Comparison of ENCODE assay signal across 23 cellular contexts in genomic region chr21:24046816-24047443, GRCh38.
DNase-seq lines count a peak whose midpoint lies in the region; ATAC-seq and TF ChIP-seq lines count a peak whose summit lies in the region.
"Had no signal": no experiment of that assay in that cellular context is flagged by ENCODE, and none has a peak within 500 bp of the region (broad histone marks: within the 10 kb centered on the region; RNA-seq: fewer than 3 reads in every experiment).

No MANE protein-coding gene starts in this region.

- H3K27ac Mint-ChIP-seq in activated CD8-positive, alpha-beta T cell treated with anti-CD3 and anti-CD28 coated beads, Interleukin-2, amount 10 ng/mL, durations not matched to agents 7 days and 5 days = peak overlapping the region; percentile 89
- H3K27ac Mint-ChIP-seq: effector memory CD8-positive, alpha-beta T cell; HFFc6 had no signal

- H3K27me3 ChIP-seq in transverse colon = no peaks in the 10 kb centered on the region
- H3K27me3 ChIP-seq: ascending aorta had no signal

- intact Hi-C loops in transverse colon (cut with DNase I; ENCODE audit: low total_unique reads) = no loop called here

- peak; percentile 53 for ATAC-seq in GM18907 (IDR thresholded peaks at IDR 0.05; ENCODE audit: unreplicated experiment)
- ATAC-seq in activated CD8-positive, alpha-beta T cell treated with anti-CD3 and anti-CD28 coated beads, Interleukin-2, amount 10 ng/mL, durations not matched to agents 7 days and 5 days = peak; percentile 63
- no peak for ATAC-seq in GM21723 (IDR thresholded peaks at IDR 0.05; ENCODE audit: unreplicated experiment)
- no peak for ATAC-seq in GM21786 (IDR thresholded peaks at IDR 0.05; ENCODE audit: unreplicated experiment)
- ATAC-seq: effector memory CD8-positive, alpha-beta T cell; K562; psoas muscle had no signal

- no peak for TF ChIP-seq CTCF in NB4 (IDR thresholded peaks at IDR 0.05; ENCODE audit: low read depth, low read length)
- TF ChIP-seq CTCF in transverse colon (IDR thresholded peaks at IDR 0.05) = no peak

- CTCF ChIA-PET in activated CD8-positive, alpha-beta T cell treated with anti-CD3 and anti-CD28 coated beads, Interleukin-2, amount 10 ng/mL, durations not matched to agents 7 days and 5 days (lab: Charles Lee) = interaction anchor here (1.4 to 1.7 kb wide), 2 partner anchors 29 to 78 kb away, joined by 3 to 5 read pairs; no protein-coding TSS in a partner anchor

- in situ Hi-C loops in transverse colon (cut with MboI; ENCODE audit: low pct_ligation_motif_present in 1 of 4, low pct_unique_long_range_greater_than_20kb in 1 of 4, low sequenced_read_pairs in 3 of 4) = no loop called here

- no peak overlapping the region for H3K27ac ChIP-seq in transverse colon
- H3K27ac ChIP-seq: ascending aorta, psoas muscle had no signal

- TF ChIP-seq EP300 in transverse colon (IDR thresholded peaks at IDR 0.05; ENCODE audit: low read depth) = no peak

- no peaks in the 10 kb centered on the region for H3K9me3 Mint-ChIP-seq in activated CD8-positive, alpha-beta T cell treated with anti-CD3 and anti-CD28 coated beads, Interleukin-2, amount 10 ng/mL, durations not matched to agents 7 days and 5 days (ENCODE audit: insufficient read depth)
- H3K9me3 Mint-ChIP-seq: effector memory CD8-positive, alpha-beta T cell had no signal

- POLR2A ChIA-PET in activated CD8-positive, alpha-beta T cell treated with anti-CD3 and anti-CD28 coated beads, Interleukin-2, amount 10 ng/mL, durations not matched to agents 7 days and 5 days (lab: Charles Lee) = no interaction called here

- DNase-seq in NB4 (ENCODE audit: low read depth) = peak; percentile 6
- no peak for DNase-seq in activated CD8-positive, alpha-beta T cell treated with anti-CD3 and anti-CD28 coated beads, Interleukin-2, amount 10 ng/mL, durations not matched to agents 7 days and 5 days
- peak; percentile 26 for DNase-seq in pons (ENCODE audit: low spot score)
- no peak for DNase-seq in hypothalamus (lab: John Stamatoyannopoulos, UW)
- no peak for DNase-seq in transverse colon
- DNase-seq: activated CD4-positive, alpha-beta T cell treated with anti-CD3 and anti-CD28 coated beads for 4 hours; activated CD8-positive, alpha-beta memory T cell treated with anti-CD3 and anti-CD28 coated beads, Interleukin-2, amount 50 U/mL, for 4 hours; activated effector memory CD4-positive, alpha-beta T cell treated with Interleukin-2 at 50 U/mL for 16 hours; DND-41; effector memory CD8-positive, alpha-beta T cell; HFFc6; left cardiac atrium; midbrain; psoas muscle; stimulated activated CD4-positive, alpha-beta T cell treated with anti-CD3 and anti-CD28 coated beads, Interleukin-4, amount 100 ng/mL, for 24 hours; substantia nigra had no signal

- H3K27me3 Mint-ChIP-seq in activated CD8-positive, alpha-beta T cell treated with anti-CD3 and anti-CD28 coated beads, Interleukin-2, amount 10 ng/mL, durations not matched to agents 7 days and 5 days (ENCODE audit: low read depth) = no peaks in the 10 kb centered on the region
- H3K27me3 Mint-ChIP-seq: effector memory CD8-positive, alpha-beta T cell had no signal

- peaks cover 0 to 3% (median 0%) of the 10 kb centered on the region in 4 donors for H3K4me1 ChIP-seq in transverse colon
- H3K4me1 ChIP-seq: ascending aorta, psoas muscle had no signal

- peaks cover 22% of the 10 kb centered on the region for H3K4me1 Mint-ChIP-seq in activated CD8-positive, alpha-beta T cell treated with anti-CD3 and anti-CD28 coated beads, Interleukin-2, amount 10 ng/mL, durations not matched to agents 7 days and 5 days (ENCODE audit: low read depth)
- H3K4me1 Mint-ChIP-seq: neural crest cell had no signal

- H3K4me3 ChIP-seq in NB4 (ENCODE audit: low read depth, low read length) (no peak overlapping the region), transverse colon (no peak overlapping the region)
- H3K4me3 ChIP-seq: ascending aorta, K562, psoas muscle, smooth muscle cell had no signal

- 73 to 83% methylated on average over 4 to 6 of the region's 6 CpGs for WGBS in transverse colon (ENCODE audit: low coverage in 1 of 2), 2 donors

- no peaks in the 10 kb centered on the region for H3K36me3 Mint-ChIP-seq in activated CD8-positive, alpha-beta T cell treated with anti-CD3 and anti-CD28 coated beads, Interleukin-2, amount 10 ng/mL, durations not matched to agents 7 days and 5 days (ENCODE audit: low read depth)

- no peaks in the 10 kb centered on the region for H3K36me3 ChIP-seq in transverse colon
- H3K36me3 ChIP-seq: ascending aorta had no signal

- H3K9me3 ChIP-seq in transverse colon = no peaks in the 10 kb centered on the region
- H3K9me3 ChIP-seq: ascending aorta, psoas muscle had no signal

- H3K4me3 Mint-ChIP-seq in activated CD8-positive, alpha-beta T cell treated with anti-CD3 and anti-CD28 coated beads, Interleukin-2, amount 10 ng/mL, durations not matched to agents 7 days and 5 days = peak overlapping the region; percentile 31
- H3K4me3 Mint-ChIP-seq: effector memory CD8-positive, alpha-beta T cell; HFFc6; neural crest cell had no signal

- TF ChIP-seq POLR2A in NB4 (IDR thresholded peaks at IDR 0.05; ENCODE audit: extremely low read depth, insufficient read length) (no peak), transverse colon (IDR thresholded peaks at IDR 0.05) (no peak)

Comparison
In these comparisons a context has a peak if more than half of its experiments do, and no peak if none do; other contexts are left out.
1. ATAC-seq: peak in GM18907 (single experiment) and activated CD8-positive, alpha-beta T cell treated with anti-CD3 and anti-CD28 coated beads, Interleukin-2, amount 10 ng/mL, durations not matched to agents 7 days and 5 days (single experiment); none in GM21723 (single experiment) and GM21786 (single experiment).
2. DNase-seq: peak in NB4 (single experiment) and pons (single experiment); none in activated CD8-positive, alpha-beta T cell treated with anti-CD3 and anti-CD28 coated beads, Interleukin-2, amount 10 ng/mL, durations not matched to agents 7 days and 5 days (single experiment), hypothalamus (0 of 51) and transverse colon (single experiment).